25 cellular contexts compared by ENCODE assay signal in genomic region chr10:33652870-33653269, GRCh38.
"Had no signal": no experiment of that assay in that cellular context is flagged by ENCODE, and none has a peak within 500 bp of the region (broad histone marks: within the 10 kb centered on the region; RNA-seq: fewer than 3 reads in every experiment).

No MANE protein-coding gene starts in this region.

- H3K4me3 ChIP-seq: neural progenitor cell, ovary, psoas muscle, right lobe of liver, sigmoid colon, stomach, suprapubic skin, testis, tibial artery, transverse colon, upper lobe of right lung, uterus had no signal

- H3K36me3 ChIP-seq: neural progenitor cell, ovary, right lobe of liver, sigmoid colon, stomach, suprapubic skin, tibial artery, transverse colon, upper lobe of right lung, uterus had no signal

- H3K9me3 ChIP-seq: ovary, psoas muscle, right lobe of liver, suprapubic skin, testis, transverse colon, upper lobe of right lung, uterus had no signal

- H3K27me3 ChIP-seq: neural progenitor cell, ovary, right lobe of liver, sigmoid colon, stomach, suprapubic skin, testis, tibial artery, transverse colon, upper lobe of right lung, uterus had no signal

- H3K27ac ChIP-seq: neural progenitor cell, ovary, parathyroid adenoma, psoas muscle, right lobe of liver, sigmoid colon, stomach, suprapubic skin, testis, tibial artery, transverse colon, upper lobe of right lung, uterus had no signal

- ATAC-seq: psoas muscle; right cardiac atrium; right lobe of liver; stimulated activated effector memory CD8-positive, alpha-beta T cell treated with anti-CD3 and anti-CD28 coated beads, Interleukin-12 subunit alpha, Interleukin-12 subunit beta, amount 100 ng/mL, for 72 hours; stimulated activated naive B cell treated with anti-CD40 and anti-IgM and Interleukin-4, amounts not matched to agents 10 μg/mL and 1 μg/mL and 100 μg/mL, for 72 hours; upper lobe of right lung had no signal

- H3K4me2 ChIP-seq: neural progenitor cell had no signal

- H3K4me1 ChIP-seq: parathyroid adenoma, psoas muscle, sigmoid colon, stomach, suprapubic skin, testis, tibial artery, transverse colon, upper lobe of right lung, uterus had no signal

- H3K9ac ChIP-seq: neural progenitor cell, parathyroid adenoma had no signal

- DNase-seq: natural killer cell; occipital lobe; ovary; posterior cingulate gyrus; psoas muscle; right cardiac atrium; right lobe of liver; sigmoid colon; small intestine; stimulated activated CD4-positive, alpha-beta T cell treated with anti-CD3 and anti-CD28 coated beads, Interleukin-15, amount 100 ng/mL, for 24 hours; stimulated activated CD4-positive, alpha-beta T cell treated with anti-CD3 and anti-CD28 coated beads, Interleukin-2, amount 100 ng/mL, for 24 hours; stimulated activated CD4-positive, alpha-beta T cell treated with anti-CD3 and anti-CD28 coated beads, Interleukin-2, amount 100 ng/mL, for 48 hours; stimulated activated CD4-positive, alpha-beta T cell treated with anti-CD3 and anti-CD28 coated beads, Interleukin-4, amount 100 ng/mL, for 24 hours; stimulated activated naive B cell treated with anti-CD40 and anti-IgM and Interleukin-4, amounts not matched to agents 10 μg/mL and 1 μg/mL and 100 μg/mL, for 72 hours; stimulated activated naive CD4-positive, alpha-beta T cell treated with Interleukin-2 at 50 U/mL for 16 hours; stomach; testis; tibial artery; transverse colon; upper lobe of right lung; uterus had no signal
